Comparison of ENCODE assay signal across 1 cellular context in genomic region chr10:107341281-107341680, GRCh38.
TF ChIP-seq lines count a peak whose summit lies in the region.

No MANE protein-coding gene starts in this region.

TF ChIP-seq in H1, 55 proteins besides CTCF, POLR2A, EP300 and RAD21 (continued from another document):
- TF ChIP-seq TBP (IDR thresholded peaks at IDR 0.05; ENCODE audit: low read depth, low read length) (no peak), SIN3A (conservative IDR thresholded peaks at IDR 0.05 in 1 of 2, IDR thresholded peaks at IDR 0.05 in 1 of 2; ENCODE audit: low read depth in 1 of 2, low read length in 2 of 2) (no peak), EZH2 (IDR thresholded peaks at IDR 0.05; ENCODE audit: low read depth, low read length, severe bottlenecking) (no peak)
